28 cellular contexts compared by ENCODE assay signal in genomic region chr10:121405953-121406352, GRCh38.
"Had no signal": no experiment of that assay in that cellular context is flagged by ENCODE, and none has a peak within 500 bp of the region (broad histone marks: within the 10 kb centered on the region; RNA-seq: fewer than 3 reads in every experiment).

No MANE protein-coding gene starts in this region.

- H3K4me1 Mint-ChIP-seq: immature natural killer cell; naive B cell; natural killer cell; stimulated activated naive B cell treated with anti-CD40 and anti-IgM and Interleukin-4, amounts not matched to agents 10 μg/mL and 1 μg/mL and 100 μg/mL, for 72 hours had no signal

- H3K9me3 Mint-ChIP-seq: natural killer cell, nephron progenitor cell, type B pancreatic cell had no signal

- H3K4me3 ChIP-seq: left lung, lower lobe of right lung, ovary, prostate gland, right lobe of liver, smooth muscle cell, suprapubic skin, thoracic aorta, tibial nerve, uterus had no signal

- H3K9me3 ChIP-seq: left lung, lower lobe of right lung, ovary, prostate gland, right lobe of liver, suprapubic skin, thoracic aorta, uterus had no signal

- H3K36me3 ChIP-seq: left lung, lower lobe of right lung, ovary, prostate gland, right lobe of liver, suprapubic skin, thoracic aorta, tibial nerve, uterus had no signal

- H3K27ac Mint-ChIP-seq: immature natural killer cell; mesothelial cell of epicardium; naive B cell; natural killer cell; nephron progenitor cell; stimulated activated naive B cell treated with anti-CD40 and anti-IgM and Interleukin-4, amounts not matched to agents 10 μg/mL and 1 μg/mL and 100 μg/mL, for 72 hours; type B pancreatic cell had no signal

- H3K27ac ChIP-seq: left lung, lower lobe of right lung, ovary, prostate gland, right lobe of liver, suprapubic skin, thoracic aorta, tibial nerve, uterus had no signal

- H3K27me3 ChIP-seq: left lung, ovary, right lobe of liver, suprapubic skin, tibial nerve, uterus had no signal

- ATAC-seq: left colon; lower lobe of right lung; natural killer cell; right lobe of liver; stimulated activated naive B cell treated with anti-CD40 and anti-IgM and Interleukin-4, amounts not matched to agents 10 μg/mL and 1 μg/mL and 100 μg/mL, for 72 hours; stimulated activated naive CD8-positive, alpha-beta T cell treated with anti-CD3 and anti-CD28 coated beads, Interleukin-15, Interleukin-2, amounts not matched to agents 100 U/mL and 50 U/mL, for 24 hours had no signal

- H3K36me3 Mint-ChIP-seq: immature natural killer cell; mesothelial cell of epicardium; naive B cell; natural killer cell; stimulated activated naive B cell treated with anti-CD40 and anti-IgM and Interleukin-4, amounts not matched to agents 10 μg/mL and 1 μg/mL and 100 μg/mL, for 72 hours; type B pancreatic cell had no signal

- H3K27me3 Mint-ChIP-seq: naive B cell; stimulated activated naive B cell treated with anti-CD40 and anti-IgM and Interleukin-4, amounts not matched to agents 10 μg/mL and 1 μg/mL and 100 μg/mL, for 72 hours had no signal

- DNase-seq: hypothalamus; immature natural killer cell; kidney; left colon; left lung; lower lobe of right lung; mesendoderm; naive B cell; natural killer cell; nephron progenitor cell; ovary; posterior cingulate gyrus; retina; right lobe of liver; stimulated activated CD4-positive, alpha-beta T cell treated with anti-CD3 and anti-CD28 coated beads, Interleukin-1b, Interleukin-23, amount 100 ng/mL, for 48 hours; stimulated activated CD4-positive, alpha-beta T cell treated with anti-CD3 and anti-CD28 coated beads, Interleukin-2, amount 100 ng/mL, for 48 hours; stimulated activated CD4-positive, alpha-beta T cell treated with anti-CD3 and anti-CD28 coated beads, Interleukin-4, amount 100 ng/mL, for 4 hours; stimulated activated naive B cell treated with anti-CD40 and anti-IgM and Interleukin-4, amounts not matched to agents 10 μg/mL and 1 μg/mL and 100 μg/mL, for 72 hours; stimulated activated naive CD8-positive, alpha-beta T cell treated with anti-CD3 and anti-CD28 coated beads, Interleukin-15, Interleukin-2, amounts not matched to agents 100 U/mL and 50 U/mL, for 24 hours; uterus had no signal

- FAIRE-seq: islet of Langerhans, kidney had no signal

- H3K4me1 ChIP-seq: left lung, lower lobe of right lung, prostate gland, right lobe of liver, tibial nerve, uterus had no signal

- H3K4me3 Mint-ChIP-seq: immature natural killer cell; mesothelial cell of epicardium; naive B cell; natural killer cell; nephron progenitor cell; stimulated activated naive B cell treated with anti-CD40 and anti-IgM and Interleukin-4, amounts not matched to agents 10 μg/mL and 1 μg/mL and 100 μg/mL, for 72 hours; type B pancreatic cell had no signal

- H3K4me2 ChIP-seq: smooth muscle cell had no signal
